Comparison of ENCODE assay signal across 20 cellular contexts in genomic region chr9:121836382-121836885, GRCh38.
A peak's percentile ranks its signal among the peaks of the same experiment; 100 is the strongest.
DNase-seq lines count a peak whose midpoint lies in the region; ATAC-seq and TF ChIP-seq lines count a peak whose summit lies in the region.
"Had no signal": no experiment of that assay in that cellular context is flagged by ENCODE, and none has a peak within 500 bp of the region (broad histone marks: within the 10 kb centered on the region; RNA-seq: fewer than 3 reads in every experiment).

No MANE protein-coding gene starts in this region.

- no peak overlapping the region for H3K4me2 ChIP-seq in mammary epithelial cell (ENCODE audit: insufficient read depth, low read depth, low read length)
- H3K4me2 ChIP-seq: A549; BLaER1 treated with 17β-estradiol and CSF1 and Interleukin-3, amounts not matched to agents 10 nM and 100 nM had no signal

- no peaks in the 10 kb centered on the region for H3K9me3 ChIP-seq in mammary epithelial cell (replicated peaks; ENCODE audit: insufficient read depth, low read length)
- H3K9me3 ChIP-seq: A549; BLaER1 treated with 17β-estradiol and CSF1 and Interleukin-3, amounts not matched to agents 10 nM and 100 nM had no signal

- no peaks in the 10 kb centered on the region for H4K20me1 ChIP-seq in mammary epithelial cell (ENCODE audit: insufficient read depth, low read length)
- H4K20me1 ChIP-seq: BLaER1 treated with 17β-estradiol and CSF1 and Interleukin-3, amounts not matched to agents 10 nM and 100 nM had no signal

- BruUV-seq in mammary epithelial cell (replicated peaks; lab: Mats Ljungman, UMichigan): no TSS peak

- H3K4me3 ChIP-seq in mammary epithelial cell (replicated peaks in 1 of 3; ENCODE audit: insufficient read depth in 1 of 3, low read depth in 2 of 3, low read length in 3 of 3): no peak overlapping the region
- H3K4me3 ChIP-seq: A549; BLaER1 treated with 17β-estradiol and CSF1 and Interleukin-3, amounts not matched to agents 10 nM and 100 nM had no signal

- CTCF ChIA-PET in activated naive CD4-positive, alpha-beta T cell treated with anti-CD3 and anti-CD28 coated beads, Interleukin-2, amount 10 ng/mL, durations not matched to agents 7 days and 5 days (lab: Charles Lee): no interaction called here
- CTCF ChIA-PET in mammary epithelial cell (lab: Charles Lee; ENCODE audit: low non-redundant PET): no interaction called here

- dilution Hi-C loops in mammary epithelial cell (cut with HindIII; ENCODE audit: low sequenced_read_pairs): no loop called here

- no peaks in the 10 kb centered on the region for H3K27me3 ChIP-seq in mammary epithelial cell (ENCODE audit: insufficient read depth, low read length)
- H3K27me3 ChIP-seq: BLaER1 treated with 17β-estradiol and CSF1 and Interleukin-3, amounts not matched to agents 10 nM and 100 nM had no signal

- TF ChIP-seq CTCF in mammary epithelial cell (conservative IDR thresholded peaks at IDR 0.05 in 1 of 2, IDR thresholded peaks at IDR 0.05 in 1 of 2; ENCODE audit: extremely low read depth in 1 of 2, insufficient read depth in 1 of 2, low read depth in 1 of 2, low read length in 2 of 2): no peak

- no peak overlapping the region for H3K27ac ChIP-seq in mammary epithelial cell (ENCODE audit: insufficient read depth, low read depth, low read length)
- H3K27ac ChIP-seq: A549; BLaER1 treated with 17β-estradiol and CSF1 and Interleukin-3, amounts not matched to agents 10 nM and 100 nM had no signal

- H2AFZ ChIP-seq in mammary epithelial cell (ENCODE audit: low read depth, low read length): no peak overlapping the region

- peaks cover 12% of the 10 kb centered on the region for H3K27me3 Mint-ChIP-seq in activated naive CD4-positive, alpha-beta T cell treated with anti-CD3 and anti-CD28 coated beads, Interleukin-2, amount 10 ng/mL, durations not matched to agents 7 days and 5 days

- no peaks in the 10 kb centered on the region for H3K79me2 ChIP-seq in mammary epithelial cell (ENCODE audit: insufficient read depth, low read length)

- WGBS in mammary epithelial cell (ENCODE audit: low coverage, missing lambda C conversion rate): 49% methylated on average over 2 of the region's 3 CpGs

- H3K36me3 Mint-ChIP-seq in activated naive CD4-positive, alpha-beta T cell treated with anti-CD3 and anti-CD28 coated beads, Interleukin-2, amount 10 ng/mL, durations not matched to agents 7 days and 5 days: no peaks in the 10 kb centered on the region
- H3K36me3 Mint-ChIP-seq: CD8-positive, alpha-beta T cell had no signal

- ATAC-seq in sciatic nerve: no peak
- ATAC-seq: A549; CD8-positive, alpha-beta T cell; Panc1 had no signal

- in situ Hi-C loops in mammary epithelial cell (cut with MboI; ENCODE audit: low sequenced_read_pairs in 2 of 2): no loop called here

- no peak overlapping the region for H3K27ac Mint-ChIP-seq in activated naive CD4-positive, alpha-beta T cell treated with anti-CD3 and anti-CD28 coated beads, Interleukin-2, amount 10 ng/mL, durations not matched to agents 7 days and 5 days
- H3K27ac Mint-ChIP-seq: CD8-positive, alpha-beta T cell; HFFc6 had no signal

- H3K36me3 ChIP-seq in mammary epithelial cell (ENCODE audit: insufficient read depth, low read length): no peaks in the 10 kb centered on the region
- H3K36me3 ChIP-seq: BLaER1 treated with 17β-estradiol and CSF1 and Interleukin-3, amounts not matched to agents 10 nM and 100 nM had no signal

- H3K4me1 Mint-ChIP-seq in activated naive CD4-positive, alpha-beta T cell treated with anti-CD3 and anti-CD28 coated beads, Interleukin-2, amount 10 ng/mL, durations not matched to agents 7 days and 5 days: peaks cover 3% of the 10 kb centered on the region

- H3K9ac ChIP-seq in mammary epithelial cell (ENCODE audit: insufficient read depth, low read length): no peak overlapping the region
- H3K9ac ChIP-seq: BLaER1 treated with 17β-estradiol and CSF1 and Interleukin-3, amounts not matched to agents 10 nM and 100 nM had no signal

- H3K4me1 ChIP-seq in mammary epithelial cell (ENCODE audit: insufficient read depth, low read length): no peaks in the 10 kb centered on the region
- H3K4me1 ChIP-seq: A549 had no signal

- H3K4me3 Mint-ChIP-seq in activated naive CD4-positive, alpha-beta T cell treated with anti-CD3 and anti-CD28 coated beads, Interleukin-2, amount 10 ng/mL, durations not matched to agents 7 days and 5 days: no peak overlapping the region
- H3K4me3 Mint-ChIP-seq: CD8-positive, alpha-beta T cell; HFFc6 had no signal

- DNase-seq in activated naive CD4-positive, alpha-beta T cell treated with anti-CD3 and anti-CD28 coated beads, Interleukin-2, amount 10 ng/mL, durations not matched to agents 7 days and 5 days: peak; percentile 17
- no peak for DNase-seq in activated naive CD4-positive, alpha-beta T cell treated with anti-CD3 and anti-CD28 coated beads, Interleukin-2, amount 50 U/mL, for 16 hours
- DNase-seq in iPS-NIHi7 (ENCODE audit: extremely low spot score) (peak; percentile 1), sciatic nerve (ENCODE audit: low spot score) (peak; percentile 13), mammary epithelial cell (no peak), SK-N-DZ (ENCODE audit: low spot score) (no peak), SIG-M5 treated with dmso at 0.1 percent for 504 hours (lab: John Stamatoyannopoulos, UW; ENCODE audit: unreplicated experiment) (no peak)
- DNase-seq: Calu3; CD8-positive, alpha-beta T cell; DMS53; EL; H7; KBM-7; NCI-H1105; NCI-H1694; NCI-H2081 treated with DMSO at 0.1 percent for 48 hours had no signal

- intact Hi-C loops in sciatic nerve (cut with DNase I) (no loop called here), mammary epithelial cell (cut with micrococcal nuclease) (no loop called here)

- no peaks in the 10 kb centered on the region for H3K9me3 Mint-ChIP-seq in activated naive CD4-positive, alpha-beta T cell treated with anti-CD3 and anti-CD28 coated beads, Interleukin-2, amount 10 ng/mL, durations not matched to agents 7 days and 5 days
- H3K9me3 Mint-ChIP-seq: CD8-positive, alpha-beta T cell; HFFc6 had no signal

Comparison
In these comparisons a context has a peak if more than half of its experiments do, and no peak if none do; other contexts are left out.
1. DNase-seq: peak in activated naive CD4-positive, alpha-beta T cell treated with anti-CD3 and anti-CD28 coated beads, Interleukin-2, amount 10 ng/mL, durations not matched to agents 7 days and 5 days (single experiment), iPS-NIHi7 (single experiment) and sciatic nerve (single experiment); none in activated naive CD4-positive, alpha-beta T cell treated with anti-CD3 and anti-CD28 coated beads, Interleukin-2, amount 50 U/mL, for 16 hours (single experiment), mammary epithelial cell (single experiment), SK-N-DZ (single experiment) and SIG-M5 treated with dmso at 0.1 percent for 504 hours (single experiment).